Comparison of ENCODE assay signal across 8 cellular contexts in genomic region chr22:42648017-42648367, GRCh38. TPM values are rescaled to one million over a fixed set of nuclear protein-coding genes. Genes with fewer than 3 reads are reported as not detected.
DNase-seq lines count a peak whose midpoint lies in the region; ATAC-seq and TF ChIP-seq lines count a peak whose summit lies in the region.

No MANE protein-coding gene starts in this region.

- H3K27me3 ChIP-seq in left lung: no peaks in the 10 kb centered on the region

- H3K36me3 ChIP-seq in left lung: no peaks in the 10 kb centered on the region

- H3K9me3 ChIP-seq in left lung: no peaks in the 10 kb centered on the region

- H3K27me3 Mint-ChIP-seq in activated CD4-positive, alpha-beta T cell treated with anti-CD3 and anti-CD28 coated beads, Interleukin-2, amount 10 ng/mL, durations not matched to agents 24 days and 14 days: peaks cover 2% of the 10 kb centered on the region

- intact Hi-C loops in activated CD4-positive, alpha-beta T cell treated with anti-CD3 and anti-CD28 coated beads, Interleukin-2, amount 10 ng/mL, durations not matched to agents 24 days and 14 days (cut with micrococcal nuclease): no loop called here
- intact Hi-C loops in left lung (cut with DNase I): no loop called here

- H3K9me3 Mint-ChIP-seq in activated CD4-positive, alpha-beta T cell treated with anti-CD3 and anti-CD28 coated beads, Interleukin-2, amount 10 ng/mL, durations not matched to agents 24 days and 14 days: no peaks in the 10 kb centered on the region

- H3K4me3 ChIP-seq in left lung: peak overlapping the region; percentile 64 to 81

- H3K4me1 ChIP-seq in left lung: peaks cover 51 to 63% of the 10 kb centered on the region in 2 donors

- H3K36me3 Mint-ChIP-seq in activated CD4-positive, alpha-beta T cell treated with anti-CD3 and anti-CD28 coated beads, Interleukin-2, amount 10 ng/mL, durations not matched to agents 24 days and 14 days (ENCODE audit: low read depth): peaks cover 2% of the 10 kb centered on the region

- peak overlapping the region; percentile 97 for H3K27ac Mint-ChIP-seq in activated CD4-positive, alpha-beta T cell treated with anti-CD3 and anti-CD28 coated beads, Interleukin-2, amount 10 ng/mL, durations not matched to agents 24 days and 14 days

- DNase-seq in activated CD4-positive, alpha-beta T cell treated with anti-CD3 and anti-CD28 coated beads, Interleukin-2, amount 10 ng/mL, durations not matched to agents 24 days and 14 days: no peak
- DNase-seq in activated CD4-positive, alpha-beta T cell treated with anti-CD3 and anti-CD28 coated beads, Interleukin-2, amount 50 U/mL, for 4 hours: no peak
- no peak for DNase-seq in left lung
- no peak for DNase-seq in NAMALWA (ENCODE audit: low spot score)
- DNase-seq in superior temporal gyrus (ENCODE audit: extremely low spot score): no peak
- DNase-seq in erythroblast (lab: John Stamatoyannopoulos, UW): no peak

- no peak for ATAC-seq in left lung

- TF ChIP-seq CTCF in left lung (IDR thresholded peaks at IDR 0.05): no peak

- peak overlapping the region; percentile 95 for H3K4me3 Mint-ChIP-seq in activated CD4-positive, alpha-beta T cell treated with anti-CD3 and anti-CD28 coated beads, Interleukin-2, amount 10 ng/mL, durations not matched to agents 24 days and 14 days

- TF ChIP-seq POLR2A in erythroblast (IDR thresholded peaks at IDR 0.05; ENCODE audit: low read length): no peak

- H3K27ac ChIP-seq in angular gyrus (ENCODE audit: low read depth, low read length) (peak overlapping the region; percentile 72), left lung (peak overlapping the region in 1 of 2 donors; percentile 90), temporal lobe (ENCODE audit: low read depth, low read length) (peak overlapping the region; percentile 84)

- H3K4me1 Mint-ChIP-seq in activated CD4-positive, alpha-beta T cell treated with anti-CD3 and anti-CD28 coated beads, Interleukin-2, amount 10 ng/mL, durations not matched to agents 24 days and 14 days: peaks cover 13% of the 10 kb centered on the region

RNA-seq across cellular contexts. Expression of gene CYB5R3, which starts 1.2 kb away (rescaled TPM):
- total RNA-seq in activated CD4-positive, alpha-beta T cell treated with anti-CD3 and anti-CD28 coated beads, Interleukin-2, amount 10 ng/mL, durations not matched to agents 24 days and 14 days: 76.2 and 77.0 TPM in 2 replicates
- 100 to 1,000 TPM; 250 to 265 TPM for total RNA-seq in left lung
- total RNA-seq in temporal lobe: 15.5 TPM

RNA-seq across cellular contexts. Expression of gene ATP5MGL, which starts 7.6 kb away (rescaled TPM):
- total RNA-seq in activated CD4-positive, alpha-beta T cell treated with anti-CD3 and anti-CD28 coated beads, Interleukin-2, amount 10 ng/mL, durations not matched to agents 24 days and 14 days: 0.98 and 1.2 TPM in 2 replicates
- 1 to 10 TPM in 1 of 2 donors, under 1 TPM in 1; 0.60 to 1.2 TPM for total RNA-seq in left lung
- 0.49 TPM for total RNA-seq in temporal lobe

RNA-seq across cellular contexts. Expression of gene POLDIP3, which starts 33.3 kb away (rescaled TPM):
- 75.4 and 85.3 TPM in 2 replicates for total RNA-seq in activated CD4-positive, alpha-beta T cell treated with anti-CD3 and anti-CD28 coated beads, Interleukin-2, amount 10 ng/mL, durations not matched to agents 24 days and 14 days
- total RNA-seq in left lung (10 to 100 TPM; 56.6 to 61.6 TPM), temporal lobe (28.5 TPM)
